ENCODE assay signal across 8 cellular contexts in the genomic region with DNA sequence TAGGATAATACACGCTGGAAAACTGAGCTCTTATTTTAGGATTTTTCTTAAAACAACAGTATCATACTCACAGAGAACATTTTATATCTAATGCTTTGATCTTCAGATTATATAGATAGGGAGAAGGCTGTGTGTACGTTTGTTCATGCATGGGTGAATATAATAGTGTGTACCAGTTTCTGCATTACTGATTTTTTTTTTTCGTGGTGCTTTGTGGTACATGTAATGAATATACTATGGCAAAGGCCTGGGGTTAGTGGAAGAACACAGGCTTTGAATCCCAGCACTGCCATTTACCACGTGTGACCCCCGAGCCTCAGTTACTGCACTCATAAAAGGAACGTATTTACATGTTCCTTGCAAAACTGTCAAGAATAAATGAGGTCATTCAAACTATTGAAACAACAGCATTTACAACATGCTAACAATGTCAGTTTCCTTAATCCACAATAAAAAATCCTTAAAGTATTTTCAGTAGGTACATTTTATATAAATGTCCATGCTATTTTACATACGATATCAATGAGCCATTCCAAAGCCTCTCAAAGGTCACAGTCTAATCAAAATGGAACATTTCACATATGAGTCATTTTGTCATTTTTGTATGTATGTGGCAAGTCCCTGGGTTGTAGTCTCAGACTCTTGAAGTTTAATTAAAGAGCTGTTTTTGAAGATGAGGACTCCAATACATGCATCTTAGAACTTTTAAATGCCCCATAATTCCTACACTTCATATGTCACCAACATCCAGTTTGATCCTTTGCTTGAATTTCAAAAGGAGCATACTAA.
DNase-seq lines count a peak whose midpoint lies in the region; ATAC-seq and TF ChIP-seq lines count a peak whose summit lies in the region.

No MANE protein-coding gene starts in this region.

- H3K4me3 ChIP-seq in Jurkat, Clone E6-1 (ENCODE audit: low read length) = no peak overlapping the region
- H3K4me3 ChIP-seq in heart right ventricle = no peak overlapping the region

- H3K4me3 Mint-ChIP-seq in immature natural killer cell = peak overlapping the region in 2 of 5 donors; percentile 8 to 23

- ATAC-seq in GM19395 (IDR thresholded peaks at IDR 0.05; ENCODE audit: unreplicated experiment) (peak; percentile 29), heart right ventricle (no peak)

- intact Hi-C loops in heart right ventricle (cut with DNase I) = no loop called here

- 82 to 87% methylated on average over 7 of the region's 7 CpGs for WGBS in heart right ventricle, 2 donors

- peak overlapping the region in 4 of 6 donors; percentile 18 to 76 (median 42) for H3K27ac Mint-ChIP-seq in immature natural killer cell

- DNase-seq in EH (ENCODE audit: low read depth) (peak; percentile 31), immature natural killer cell (no peak), T-helper 9 cell (no peak), heart right ventricle (no peak), amygdala (lab: John Stamatoyannopoulos, UW) (no peak)
- DNase-seq in Jurkat, Clone E6-1 (ENCODE audit: low read depth, low spot score) = peak; percentile 7
- no peak for DNase-seq in activated T-cell treated with anti-CD3 and anti-CD28 coated beads, Interleukin-2, amount 50 U/mL, for 1 hour

- no peak overlapping the region for H3K27ac ChIP-seq in heart right ventricle

- no peaks in the 10 kb centered on the region for H3K27me3 ChIP-seq in heart right ventricle

- peaks cover 7 to 14% (median 11%) of the 10 kb centered on the region in 3 donors for H3K36me3 Mint-ChIP-seq in immature natural killer cell

- H3K9me3 Mint-ChIP-seq in immature natural killer cell = no peaks in the 10 kb centered on the region

- no peaks in the 10 kb centered on the region for H3K9me3 ChIP-seq in heart right ventricle

- H3K4me1 Mint-ChIP-seq in immature natural killer cell = peaks cover 41 to 74% of the 10 kb centered on the region in 2 donors

- H3K27me3 Mint-ChIP-seq in immature natural killer cell (ENCODE audit: low read depth in 3 of 3) = peaks cover 0 to 4% (median 0%) of the 10 kb centered on the region in 3 donors

- H3K36me3 ChIP-seq in heart right ventricle = peaks cover 0 to 16% (median 0%) of the 10 kb centered on the region in 9 donors

- no peak for TF ChIP-seq CTCF in heart right ventricle (IDR thresholded peaks at IDR 0.05)

- H3K4me1 ChIP-seq in heart right ventricle = peaks cover 3 to 42% (median 33%) of the 10 kb centered on the region in 9 donors

Comparison
In these comparisons a context has a peak if more than half of its experiments do, and no peak if none do; other contexts are left out.
1. DNase-seq: peak in EH (single experiment) and Jurkat, Clone E6-1 (single experiment); none in immature natural killer cell (0 of 3), T-helper 9 cell (single experiment), heart right ventricle (0 of 2), activated T-cell treated with anti-CD3 and anti-CD28 coated beads, Interleukin-2, amount 50 U/mL, for 1 hour (single experiment) and amygdala (0 of 56).